ENCODE assay signal across 13 cellular contexts in genomic region chr20:61912665-61913422, GRCh38.
DNase-seq lines count a peak whose midpoint lies in the region; ATAC-seq and TF ChIP-seq lines count a peak whose summit lies in the region.
"Had no signal": no experiment of that assay in that cellular context is flagged by ENCODE, and none has a peak within 500 bp of the region (broad histone marks: within the 10 kb centered on the region; RNA-seq: fewer than 3 reads in every experiment).

No MANE protein-coding gene starts in this region.

- no peak overlapping the region for H3K9ac ChIP-seq in OCI-LY3 (ENCODE audit: low read length)

- no peaks in the 10 kb centered on the region for H3K36me3 ChIP-seq in OCI-LY3 (replicated peaks; ENCODE audit: low read depth, low read length)

- no peak overlapping the region for H2AFZ ChIP-seq in OCI-LY3 (ENCODE audit: low read depth, low read length)

- H3K4me3 ChIP-seq in GM12864 (ENCODE audit: low read depth, low read length) = no peak overlapping the region
- H3K4me3 ChIP-seq in OCI-LY3 (ENCODE audit: low read length) = no peak overlapping the region; the same call in 1 of the 2 replicates
- H3K4me3 ChIP-seq: coronary artery had no signal

- H3K79me2 ChIP-seq in OCI-LY3 (ENCODE audit: low read length) = no peaks in the 10 kb centered on the region

- H3K4me1 ChIP-seq in OCI-LY3 (ENCODE audit: low read length) = peaks cover 20% of the 10 kb centered on the region

- peak overlapping the region; percentile 55 for H3K4me2 ChIP-seq in OCI-LY3 (ENCODE audit: low read length)

- peaks cover 65% of the 10 kb centered on the region for H3K27me3 ChIP-seq in OCI-LY3 (ENCODE audit: low read depth, low read length)

- DNase-seq in GM12864 (ENCODE audit: low read depth) (peak; percentile 71), COLO668 (lab: John Stamatoyannopoulos, UW; ENCODE audit: unreplicated experiment) (no peak), left lobe of liver (ENCODE audit: low spot score) (no peak), NCI-H146 treated with DMSO at 0.1 percent for 48 hours (lab: John Stamatoyannopoulos, UW; ENCODE audit: unreplicated experiment) (no peak)
- DNase-seq in NK-92 treated with Interleukin-12 subunit alpha and Interleukin-12 subunit beta, amount 100 ng/mL, for 24 hours (lab: John Stamatoyannopoulos, UW) = no peak
- DNase-seq: activated T-cell treated with anti-CD3 and anti-CD28 coated beads for 4 hours; DMS79 treated with DMSO at 0.1 percent for 48 hours; H9; stimulated activated CD4-positive, alpha-beta T cell treated with anti-CD3 and anti-CD28 coated beads, Interleukin-2, amount 100 ng/mL, for 48 hours had no signal

- H4K20me1 ChIP-seq in OCI-LY3 (ENCODE audit: insufficient read depth, low read length) = peaks cover 12% of the 10 kb centered on the region

- 0 out of 2 replicates have a peak, but pooled peaks cover 12% of the 10 kb centered on the region for H3K9me3 ChIP-seq in OCI-LY3 (ENCODE audit: insufficient read depth, low read length)

- peak; percentile 2 for TF ChIP-seq CTCF in GM12864 (IDR thresholded peaks at IDR 0.05; ENCODE audit: low read depth, low read length, missing control alignments)
- TF ChIP-seq CTCF in OCI-LY3 (IDR thresholded peaks at IDR 0.05; ENCODE audit: low read depth, low read length) = no peak

- ATAC-seq in GM18907 (IDR thresholded peaks at IDR 0.05; ENCODE audit: unreplicated experiment) (peak; percentile 86), HG02981 (IDR thresholded peaks at IDR 0.05; ENCODE audit: unreplicated experiment) (peak; percentile 72), left lobe of liver (no peak)

- no peak overlapping the region for H3K27ac ChIP-seq in OCI-LY3 (ENCODE audit: low read length)
- H3K27ac ChIP-seq: coronary artery had no signal
